ENCODE assay signal across 8 cellular contexts in genomic region chr9:97984188-97985057, GRCh38. TPM values are rescaled to one million over a fixed set of nuclear protein-coding genes. Genes with fewer than 3 reads are reported as not detected.
DNase-seq lines count a peak whose midpoint lies in the region; ATAC-seq and TF ChIP-seq lines count a peak whose summit lies in the region.

No MANE protein-coding gene starts in this region.

- peak overlapping the region; percentile 94 for H3K4me2 ChIP-seq in Loucy (ENCODE audit: low read depth, low read length, poor library complexity, severe bottlenecking)

- H3K27me3 ChIP-seq in Loucy (ENCODE audit: insufficient read depth, low read length, poor library complexity, severe bottlenecking) (peaks cover 5% of the 10 kb centered on the region), right atrium auricular region (no peaks in the 10 kb centered on the region), psoas muscle (ENCODE audit: insufficient read depth in 3 of 3, low read length in 2 of 3) (no peaks in the 10 kb centered on the region)

- TF ChIP-seq CTCF in Loucy (conservative IDR thresholded peaks at IDR 0.05; ENCODE audit: low read length) (no peak), right atrium auricular region (IDR thresholded peaks at IDR 0.05) (no peak), psoas muscle (IDR thresholded peaks at IDR 0.05) (no peak)

- peak; percentile 24 for ATAC-seq in GM21723 (IDR thresholded peaks at IDR 0.05; ENCODE audit: unreplicated experiment)
- peak; percentile 41 to 54 (median 47) for ATAC-seq in psoas muscle

- H3K9me3 ChIP-seq in Loucy (ENCODE audit: insufficient read depth, low read depth, low read length) (no peaks in the 10 kb centered on the region), right atrium auricular region (no peaks in the 10 kb centered on the region), psoas muscle (no peaks in the 10 kb centered on the region)

- no peaks in the 10 kb centered on the region for H3K9me2 ChIP-seq in Loucy (replicated peaks; ENCODE audit: low read depth, low read length)

- DNase-seq in DMS79 treated with DMSO at 0.1 percent for 48 hours (lab: John Stamatoyannopoulos, UW) (peak; percentile 35), T-helper 2 cell (peak; percentile 54 to 86 (median 75)), right atrium auricular region (ENCODE audit: low spot score) (peak; percentile 76), psoas muscle (peak; percentile 89 to 94), ureter (ENCODE audit: low spot score) (peak; percentile 81)

- H3K4me1 ChIP-seq in Loucy (ENCODE audit: insufficient read depth, low read length, poor library complexity, severe bottlenecking): peaks cover 72% of the 10 kb centered on the region
- peaks cover 0 to 56% of the 10 kb centered on the region in 2 donors for H3K4me1 ChIP-seq in right atrium auricular region
- peaks cover 56% of the 10 kb centered on the region for H3K4me1 ChIP-seq in psoas muscle

- peaks cover 88% of the 10 kb centered on the region for H3K79me2 ChIP-seq in Loucy (ENCODE audit: insufficient read depth, low read length)

- H3K36me3 ChIP-seq in Loucy (ENCODE audit: insufficient read depth, low read length) (no peaks in the 10 kb centered on the region), right atrium auricular region (no peaks in the 10 kb centered on the region), psoas muscle (ENCODE audit: insufficient read depth in 1 of 2, low read depth in 1 of 2) (no peaks in the 10 kb centered on the region)

- no peak overlapping the region for H2AFZ ChIP-seq in Loucy (ENCODE audit: low read length)

- intact Hi-C loops in psoas muscle (cut with DNase I): loop anchor here (5.0 kb wide), 4 partner anchors 33 to 287 kb away; partner anchors contain the start of genes NANS (in 1 of the 2) and XPA (in 1 of the 2)

- H3K9ac ChIP-seq in Loucy (ENCODE audit: low read depth, low read length, poor library complexity, severe bottlenecking): peak overlapping the region; percentile 100

- H3K27ac ChIP-seq in angular gyrus (ENCODE audit: low read depth, low read length) (peak overlapping the region; percentile 95), right atrium auricular region (peak overlapping the region; percentile 98 to 99), psoas muscle (peak overlapping the region; percentile 98)

- WGBS in psoas muscle, 3 donors: 0 to 1% (median 1%) methylated on average over 43 to 116 of the region's 116 CpGs

- peaks cover 34% of the 10 kb centered on the region for H4K20me1 ChIP-seq in Loucy (ENCODE audit: insufficient read depth, low read length, poor library complexity, severe bottlenecking)

- no peaks in the 10 kb centered on the region for H3F3A ChIP-seq in Loucy (ENCODE audit: low read depth)

- H3K4me3 ChIP-seq in Loucy (ENCODE audit: low read length, poor library complexity, severe bottlenecking) (peak overlapping the region; percentile 83), right atrium auricular region (peak overlapping the region; percentile 93 to 94), psoas muscle (peak overlapping the region; percentile 91)

RNA-seq across cellular contexts. Expression of gene ANP32B, which starts 1.3 kb away (rescaled TPM):
- 10 to 100 TPM; 19.5 to 26.8 TPM for total RNA-seq in right atrium auricular region
- 10 to 100 TPM; 52.8 to 73.9 (median 66.5) TPM for total RNA-seq in psoas muscle
- 100 to 1,000 TPM in 1 of 3 donors, 10 to 100 TPM in 2; 65.0 to 136 (median 74.2) TPM for polyA plus RNA-seq in psoas muscle
- total RNA-seq in ureter: 136 TPM

RNA-seq across cellular contexts. Expression of gene HEMGN, which starts 46.5 kb away (rescaled TPM):
- total RNA-seq in right atrium auricular region (under 1 TPM; 0.31 to 0.63 TPM), psoas muscle (under 1 TPM in 1 of 4 donors, not detected in 3; 0.71 TPM), ureter (not detected)
- not detected for polyA plus RNA-seq in psoas muscle

Comparison
In these comparisons a context has a peak if more than half of its experiments do, and no peak if none do; other contexts are left out.
1. Peak in every context shown above with its lines: DNase-seq, ATAC-seq, H3K4me3 ChIP-seq and H3K27ac ChIP-seq.
2. DNase-seq: peak in every context shown above with its lines; median percentile 92 in psoas muscle; 81 in ureter; 76 in right atrium auricular region; 75 in T-helper 2 cell; 35 in DMS79 treated with DMSO at 0.1 percent for 48 hours.